Comparison of ENCODE assay signal across 12 cellular contexts in the genomic region with DNA sequence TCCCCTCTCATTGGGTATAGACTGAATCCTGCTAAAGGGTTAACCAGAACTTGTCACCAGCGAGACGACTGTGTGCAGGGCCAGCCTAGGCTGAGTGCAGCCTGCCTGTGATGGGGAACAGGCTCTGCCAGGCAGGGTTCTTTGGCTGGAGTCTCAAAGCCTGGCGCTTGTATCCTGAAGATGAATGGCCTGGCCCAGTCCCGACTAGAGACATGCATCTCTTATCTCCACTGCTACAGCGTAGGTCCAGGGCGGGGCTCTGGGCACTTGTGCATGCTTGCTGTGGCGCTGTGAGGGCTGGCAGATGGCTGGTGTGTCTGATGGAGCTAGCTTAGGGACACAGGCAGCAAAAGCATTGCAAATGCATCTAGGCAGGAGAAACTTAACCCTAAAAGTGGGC. TPM values are rescaled to one million over a fixed set of nuclear protein-coding genes. Genes with fewer than 3 reads are reported as not detected.
A peak's percentile ranks its signal among the peaks of the same experiment; 100 is the strongest.
DNase-seq lines count a peak whose midpoint lies in the region; ATAC-seq and TF ChIP-seq lines count a peak whose summit lies in the region.
"Had no signal": no experiment of that assay in that cellular context is flagged by ENCODE, and none has a peak within 500 bp of the region (broad histone marks: within the 10 kb centered on the region; RNA-seq: fewer than 3 reads in every experiment).

No MANE protein-coding gene starts in this region.

- H3K27me3 ChIP-seq in right atrium auricular region: no peaks in the 10 kb centered on the region
- peaks cover 0 to 17% (median 0%) of the 10 kb centered on the region in 3 donors for H3K27me3 ChIP-seq in psoas muscle (ENCODE audit: insufficient read depth in 3 of 3, low read length in 2 of 3)
- H3K27me3 ChIP-seq: hepatocyte, MG63, sigmoid colon had no signal

- intact Hi-C loops in Right ventricle myocardium inferior (cut with DNase I) (no loop called here), left colon (cut with DNase I, micrococcal nuclease) (no loop called here), psoas muscle (cut with DNase I) (no loop called here)

- WGBS in psoas muscle, 3 donors: 18 to 28% (median 20%) methylated on average over 7 of the region's 7 CpGs

- no peak overlapping the region for H3K4me3 Mint-ChIP-seq in T-cell

- H3K27ac ChIP-seq in right atrium auricular region (no peak overlapping the region), psoas muscle (no peak overlapping the region)
- H3K27ac ChIP-seq: hepatocyte, sigmoid colon had no signal

- CTCF ChIA-PET in T-cell (lab: Charles Lee): no interaction called here

- no peak overlapping the region for H3K27ac Mint-ChIP-seq in T-cell

- TF ChIP-seq CTCF in right atrium auricular region (IDR thresholded peaks at IDR 0.05) (no peak), psoas muscle (IDR thresholded peaks at IDR 0.05) (no peak)

- H3K27me3 Mint-ChIP-seq in T-cell: peaks cover 4 to 19% of the 10 kb centered on the region in 2 donors

- H3K36me3 Mint-ChIP-seq in T-cell: no peaks in the 10 kb centered on the region

- H3K36me3 ChIP-seq in right atrium auricular region: no peaks in the 10 kb centered on the region
- H3K36me3 ChIP-seq in psoas muscle (ENCODE audit: insufficient read depth in 1 of 2, low read depth in 1 of 2): no peaks in the 10 kb centered on the region
- H3K36me3 ChIP-seq: MG63, sigmoid colon had no signal

- no peaks in the 10 kb centered on the region for H3K4me1 Mint-ChIP-seq in T-cell

- no peak overlapping the region for H3K4me3 ChIP-seq in right atrium auricular region
- H3K4me3 ChIP-seq in psoas muscle: no peak overlapping the region
- H3K4me3 ChIP-seq: hepatocyte, MG63, sigmoid colon had no signal

- H3K9me3 ChIP-seq in right atrium auricular region (no peaks in the 10 kb centered on the region), psoas muscle (no peaks in the 10 kb centered on the region)
- H3K9me3 ChIP-seq: MG63, sigmoid colon had no signal

- no peaks in the 10 kb centered on the region for H3K4me1 ChIP-seq in right atrium auricular region
- H3K4me1 ChIP-seq in psoas muscle: no peaks in the 10 kb centered on the region

- POLR2A ChIA-PET in T-cell (lab: Charles Lee): no interaction called here

- DNase-seq in Right ventricle myocardium inferior (ENCODE audit: missing footprints) (peak; percentile 81), right atrium auricular region (ENCODE audit: low spot score) (no peak), anterior cingulate cortex (lab: John Stamatoyannopoulos, UW) (peak in 39 of 58 donors; percentile 12 to 70 (median 42)), left colon (peak in 1 of 2 donors; percentile 52), ureter (ENCODE audit: low spot score) (peak; percentile 52), psoas muscle (no peak), SW 1271 (lab: John Stamatoyannopoulos, UW) (no peak), T-cell (no peak)
- DNase-seq: effector CD4-positive, alpha-beta T cell; MG63; sigmoid colon had no signal

- no peaks in the 10 kb centered on the region for H3K9me3 Mint-ChIP-seq in T-cell

- peak; percentile 94 for ATAC-seq in Right ventricle myocardium inferior
- ATAC-seq in left colon: peak; percentile 88
- no peak for ATAC-seq in psoas muscle
- no peak for ATAC-seq in T-cell (replicated peaks in 1 of 4)

RNA-seq across cellular contexts. Expression of gene CHDH, which starts 50.1 kb away (rescaled TPM):
- total RNA-seq in Right ventricle myocardium inferior: 11.0 TPM
- total RNA-seq in right atrium auricular region: 1 to 10 TPM; 2.2 to 10.0 TPM
- 10 to 100 TPM; 30.6 to 34.1 TPM for total RNA-seq in left colon
- total RNA-seq in ureter: 0.60 TPM
- total RNA-seq in psoas muscle: 1 to 10 TPM; 1.8 to 6.1 (median 3.5) TPM
- polyA plus RNA-seq in psoas muscle: 1 to 10 TPM in 2 of 3 donors, under 1 TPM in 1; 0.29 to 2.0 (median 1.1) TPM
- 1 to 10 TPM in 2 of 5 donors, under 1 TPM in 3; 0.18 to 2.3 (median 0.72) TPM for total RNA-seq in T-cell

RNA-seq across cellular contexts. Expression of gene IL17RB, which starts 50.2 kb away (rescaled TPM):
- total RNA-seq in Right ventricle myocardium inferior: 3.2 TPM
- total RNA-seq in right atrium auricular region: 1 to 10 TPM in 1 of 2 donors, under 1 TPM in 1; 0.83 to 1.1 TPM
- total RNA-seq in left colon: 10 to 100 TPM; 10.9 to 15.6 TPM
- 0.65 TPM for total RNA-seq in ureter
- total RNA-seq in psoas muscle: 1 to 10 TPM in 1 of 4 donors, under 1 TPM in 3; 0.34 to 1.3 (median 0.71) TPM
- polyA plus RNA-seq in psoas muscle: 1 to 10 TPM in 1 of 3 donors, under 1 TPM in 2; 0.08 to 1.3 (median 0.96) TPM
- 1 to 10 TPM in 3 of 5 donors, under 1 TPM in 1, not detected in 1; 0.56 to 4.1 (median 1.8) TPM for total RNA-seq in T-cell

Comparison
In these comparisons a context has a peak if more than half of its experiments do, and no peak if none do; other contexts are left out.
1. DNase-seq: peak in Right ventricle myocardium inferior (single experiment), anterior cingulate cortex (39 of 58) and ureter (single experiment); none in right atrium auricular region (single experiment), psoas muscle (0 of 2), SW 1271 (0 of 2) and T-cell (0 of 34).
2. ATAC-seq: peak in Right ventricle myocardium inferior (single experiment) and left colon (single experiment); none in psoas muscle (0 of 4) and T-cell (0 of 4).